Comparison of ENCODE assay signal across 1 cellular context in the genomic region with DNA sequence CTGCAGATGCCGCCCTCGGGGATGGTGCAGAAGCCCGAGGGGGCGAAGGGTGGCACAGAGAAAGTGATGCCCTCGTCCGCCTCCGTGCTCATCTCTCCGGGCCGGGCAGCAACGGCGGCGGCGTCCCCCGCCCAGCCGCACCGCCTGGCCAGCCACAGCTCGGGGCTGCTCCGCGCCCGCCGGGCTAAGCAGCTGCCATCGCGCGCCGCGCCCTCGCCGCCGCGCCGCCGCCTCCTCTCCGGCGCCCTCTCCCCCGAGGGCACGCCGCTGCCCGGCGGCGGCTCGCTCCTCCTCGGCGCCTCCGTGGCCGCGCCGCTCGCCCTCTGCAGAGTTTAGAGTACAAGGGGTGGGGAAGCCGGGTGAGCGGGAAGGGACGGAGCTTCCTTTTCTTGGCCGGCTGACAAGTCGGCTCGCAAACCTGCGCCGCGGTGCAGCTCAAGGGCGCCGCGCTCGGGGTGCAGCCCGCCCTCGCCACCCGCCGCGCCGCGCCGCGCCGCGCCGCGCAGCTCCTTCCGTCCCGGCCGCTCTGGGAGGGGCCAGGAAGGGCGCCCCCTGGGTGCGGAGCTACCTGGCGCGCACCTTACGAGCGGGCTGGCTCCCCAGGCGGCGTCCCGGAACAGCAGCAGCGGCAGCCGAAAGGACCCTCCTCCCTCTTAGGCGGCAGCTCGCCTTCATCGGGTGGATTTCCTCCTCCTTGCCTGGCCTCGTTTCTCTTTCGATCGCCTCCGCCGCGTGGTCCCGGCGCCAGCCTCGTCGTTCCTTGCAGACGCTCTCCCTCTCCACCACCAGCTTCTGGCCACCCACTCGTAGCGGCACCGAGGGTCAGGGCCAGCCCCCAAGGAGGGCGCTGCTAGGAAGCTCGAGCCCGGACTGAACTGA.
TF ChIP-seq lines count a peak whose summit lies in the region.

A gene with protein sequence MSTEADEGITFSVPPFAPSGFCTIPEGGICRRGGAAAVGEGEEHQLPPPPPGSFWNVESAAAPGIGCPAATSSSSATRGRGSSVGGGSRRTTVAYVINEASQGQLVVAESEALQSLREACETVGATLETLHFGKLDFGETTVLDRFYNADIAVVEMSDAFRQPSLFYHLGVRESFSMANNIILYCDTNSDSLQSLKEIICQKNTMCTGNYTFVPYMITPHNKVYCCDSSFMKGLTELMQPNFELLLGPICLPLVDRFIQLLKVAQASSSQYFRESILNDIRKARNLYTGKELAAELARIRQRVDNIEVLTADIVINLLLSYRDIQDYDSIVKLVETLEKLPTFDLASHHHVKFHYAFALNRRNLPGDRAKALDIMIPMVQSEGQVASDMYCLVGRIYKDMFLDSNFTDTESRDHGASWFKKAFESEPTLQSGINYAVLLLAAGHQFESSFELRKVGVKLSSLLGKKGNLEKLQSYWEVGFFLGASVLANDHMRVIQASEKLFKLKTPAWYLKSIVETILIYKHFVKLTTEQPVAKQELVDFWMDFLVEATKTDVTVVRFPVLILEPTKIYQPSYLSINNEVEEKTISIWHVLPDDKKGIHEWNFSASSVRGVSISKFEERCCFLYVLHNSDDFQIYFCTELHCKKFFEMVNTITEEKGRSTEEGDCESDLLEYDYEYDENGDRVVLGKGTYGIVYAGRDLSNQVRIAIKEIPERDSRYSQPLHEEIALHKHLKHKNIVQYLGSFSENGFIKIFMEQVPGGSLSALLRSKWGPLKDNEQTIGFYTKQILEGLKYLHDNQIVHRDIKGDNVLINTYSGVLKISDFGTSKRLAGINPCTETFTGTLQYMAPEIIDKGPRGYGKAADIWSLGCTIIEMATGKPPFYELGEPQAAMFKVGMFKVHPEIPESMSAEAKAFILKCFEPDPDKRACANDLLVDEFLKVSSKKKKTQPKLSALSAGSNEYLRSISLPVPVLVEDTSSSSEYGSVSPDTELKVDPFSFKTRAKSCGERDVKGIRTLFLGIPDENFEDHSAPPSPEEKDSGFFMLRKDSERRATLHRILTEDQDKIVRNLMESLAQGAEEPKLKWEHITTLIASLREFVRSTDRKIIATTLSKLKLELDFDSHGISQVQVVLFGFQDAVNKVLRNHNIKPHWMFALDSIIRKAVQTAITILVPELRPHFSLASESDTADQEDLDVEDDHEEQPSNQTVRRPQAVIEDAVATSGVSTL (N-terminal part only) (minus strand): TSS at position 412 of the 879 bp plus-strand sequence. CDS start 320 bp downstream, at position 92.

TF ChIP-seq in GM12878, 131 proteins besides CTCF, POLR2A, EP300 and RAD21 (continued from another document and continues in another):
- TF ChIP-seq, protein P1, sequence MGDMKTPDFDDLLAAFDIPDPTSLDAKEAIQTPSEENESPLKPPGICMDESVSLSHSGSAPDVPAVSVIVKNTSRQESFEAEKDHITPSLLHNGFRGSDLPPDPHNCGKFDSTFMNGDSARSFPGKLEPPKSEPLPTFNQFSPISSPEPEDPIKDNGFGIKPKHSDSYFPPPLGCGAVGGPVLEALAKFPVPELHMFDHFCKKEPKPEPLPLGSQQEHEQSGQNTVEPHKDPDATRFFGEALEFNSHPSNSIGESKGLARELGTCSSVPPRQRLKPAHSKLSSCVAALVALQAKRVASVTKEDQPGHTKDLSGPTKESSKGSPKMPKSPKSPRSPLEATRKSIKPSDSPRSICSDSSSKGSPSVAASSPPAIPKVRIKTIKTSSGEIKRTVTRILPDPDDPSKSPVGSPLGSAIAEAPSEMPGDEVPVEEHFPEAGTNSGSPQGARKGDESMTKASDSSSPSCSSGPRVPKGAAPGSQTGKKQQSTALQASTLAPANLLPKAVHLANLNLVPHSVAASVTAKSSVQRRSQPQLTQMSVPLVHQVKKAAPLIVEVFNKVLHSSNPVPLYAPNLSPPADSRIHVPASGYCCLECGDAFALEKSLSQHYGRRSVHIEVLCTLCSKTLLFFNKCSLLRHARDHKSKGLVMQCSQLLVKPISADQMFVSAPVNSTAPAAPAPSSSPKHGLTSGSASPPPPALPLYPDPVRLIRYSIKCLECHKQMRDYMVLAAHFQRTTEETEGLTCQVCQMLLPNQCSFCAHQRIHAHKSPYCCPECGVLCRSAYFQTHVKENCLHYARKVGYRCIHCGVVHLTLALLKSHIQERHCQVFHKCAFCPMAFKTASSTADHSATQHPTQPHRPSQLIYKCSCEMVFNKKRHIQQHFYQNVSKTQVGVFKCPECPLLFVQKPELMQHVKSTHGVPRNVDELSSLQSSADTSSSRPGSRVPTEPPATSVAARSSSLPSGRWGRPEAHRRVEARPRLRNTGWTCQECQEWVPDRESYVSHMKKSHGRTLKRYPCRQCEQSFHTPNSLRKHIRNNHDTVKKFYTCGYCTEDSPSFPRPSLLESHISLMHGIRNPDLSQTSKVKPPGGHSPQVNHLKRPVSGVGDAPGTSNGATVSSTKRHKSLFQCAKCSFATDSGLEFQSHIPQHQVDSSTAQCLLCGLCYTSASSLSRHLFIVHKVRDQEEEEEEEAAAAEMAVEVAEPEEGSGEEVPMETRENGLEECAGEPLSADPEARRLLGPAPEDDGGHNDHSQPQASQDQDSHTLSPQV (IDR thresholded peaks at IDR 0.05), result peak; percentile 90
- peak; percentile 40 for TF ChIP-seq RELA (IDR thresholded peaks at IDR 0.05; ENCODE audit: borderline replicate concordance, partially characterized antibody)
- TF ChIP-seq POLR2AphosphoS2 (IDR thresholded peaks at IDR 0.05; ENCODE audit: low read depth, low read length), result peak; percentile 57; the same call in 1 of the 2 replicates
- no peak for TF ChIP-seq ETV6 (conservative IDR thresholded peaks at IDR 0.05 in 1 of 2, IDR thresholded peaks at IDR 0.05 in 1 of 2; ENCODE audit: borderline replicate concordance in 1 of 2, low read depth in 1 of 2)
- no peak for TF ChIP-seq KAT2A (conservative IDR thresholded peaks at IDR 0.05; ENCODE audit: control insufficient read depth, low read depth, low read length)
- no peak for TF ChIP-seq MYC (IDR thresholded peaks at IDR 0.05; ENCODE audit: insufficient read depth, insufficient read length, insufficient replicate concordance, low read length, severe bottlenecking)
- no peak for TF ChIP-seq ZBTB11 (CRISPR knock-in tag; IDR thresholded peaks at IDR 0.05)
- TF ChIP-seq CBX3 (IDR thresholded peaks at IDR 0.05; ENCODE audit: borderline replicate concordance, low read depth), result no peak
- TF ChIP-seq PAX8 (IDR thresholded peaks at IDR 0.05), result no peak
- TF ChIP-seq CEBPZ (IDR thresholded peaks at IDR 0.05; ENCODE audit: low read depth, low read length), result no peak
- TF ChIP-seq BMI1 (IDR thresholded peaks at IDR 0.05; ENCODE audit: borderline replicate concordance), result no peak
- TF ChIP-seq TCF12 (IDR thresholded peaks at IDR 0.05; ENCODE audit: low read depth, low read length), result 0 out of 2 replicates have a peak, but pooled peaks have one; percentile 16
- peak; percentile 69 for TF ChIP-seq MXI1 (IDR thresholded peaks at IDR 0.05; ENCODE audit: low read depth, low read length)
- peak; percentile 71 for TF ChIP-seq NKRF (conservative IDR thresholded peaks at IDR 0.05)
- peak; percentile 41 to 47; a peak in 3 of 4 replicates for TF ChIP-seq IKZF2 (IDR thresholded peaks at IDR 0.05)
- no peak for TF ChIP-seq KLF5 (IDR thresholded peaks at IDR 0.05; ENCODE audit: partially characterized antibody)
- TF ChIP-seq RUNX3 (IDR thresholded peaks at IDR 0.05; ENCODE audit: low read length), result peak; percentile 23
- TF ChIP-seq ZNF24 (IDR thresholded peaks at IDR 0.05), result peak; percentile 82
- TF ChIP-seq BRCA1 (IDR thresholded peaks at IDR 0.05; ENCODE audit: low read depth, low read length), result no peak
- TF ChIP-seq SMC3 (IDR thresholded peaks at IDR 0.05; ENCODE audit: borderline replicate concordance, low read length), result peak; percentile 54; the same call in 1 of the 2 replicates
- TF ChIP-seq, protein P2, sequence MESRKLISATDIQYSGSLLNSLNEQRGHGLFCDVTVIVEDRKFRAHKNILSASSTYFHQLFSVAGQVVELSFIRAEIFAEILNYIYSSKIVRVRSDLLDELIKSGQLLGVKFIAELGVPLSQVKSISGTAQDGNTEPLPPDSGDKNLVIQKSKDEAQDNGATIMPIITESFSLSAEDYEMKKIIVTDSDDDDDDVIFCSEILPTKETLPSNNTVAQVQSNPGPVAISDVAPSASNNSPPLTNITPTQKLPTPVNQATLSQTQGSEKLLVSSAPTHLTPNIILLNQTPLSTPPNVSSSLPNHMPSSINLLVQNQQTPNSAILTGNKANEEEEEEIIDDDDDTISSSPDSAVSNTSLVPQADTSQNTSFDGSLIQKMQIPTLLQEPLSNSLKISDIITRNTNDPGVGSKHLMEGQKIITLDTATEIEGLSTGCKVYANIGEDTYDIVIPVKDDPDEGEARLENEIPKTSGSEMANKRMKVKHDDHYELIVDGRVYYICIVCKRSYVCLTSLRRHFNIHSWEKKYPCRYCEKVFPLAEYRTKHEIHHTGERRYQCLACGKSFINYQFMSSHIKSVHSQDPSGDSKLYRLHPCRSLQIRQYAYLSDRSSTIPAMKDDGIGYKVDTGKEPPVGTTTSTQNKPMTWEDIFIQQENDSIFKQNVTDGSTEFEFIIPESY (IDR thresholded peaks at IDR 0.05), result no peak
- TF ChIP-seq SIX5 (IDR thresholded peaks at IDR 0.05; ENCODE audit: low read depth, low read length, severe bottlenecking), result no peak
- TF ChIP-seq STAT1 (conservative IDR thresholded peaks at IDR 0.05), result no peak; the same call in 1 of the 2 replicates
- TF ChIP-seq TARDBP (IDR thresholded peaks at IDR 0.05; ENCODE audit: borderline replicate concordance), result no peak
- peak; percentile 78 for TF ChIP-seq DPF2 (IDR thresholded peaks at IDR 0.05)
- peak; percentile 75; the same call in 1 of the 2 replicates for TF ChIP-seq YY1 (IDR thresholded peaks at IDR 0.05; ENCODE audit: low read depth, low read length)
- peak; percentile 58 for TF ChIP-seq NR2F1 (conservative IDR thresholded peaks at IDR 0.05)
- TF ChIP-seq STAT3 (IDR thresholded peaks at IDR 0.05; ENCODE audit: low read depth, low read length), result no peak
- TF ChIP-seq SMAD5 (IDR thresholded peaks at IDR 0.05; ENCODE audit: low read depth), result no peak
- TF ChIP-seq, protein P3, sequence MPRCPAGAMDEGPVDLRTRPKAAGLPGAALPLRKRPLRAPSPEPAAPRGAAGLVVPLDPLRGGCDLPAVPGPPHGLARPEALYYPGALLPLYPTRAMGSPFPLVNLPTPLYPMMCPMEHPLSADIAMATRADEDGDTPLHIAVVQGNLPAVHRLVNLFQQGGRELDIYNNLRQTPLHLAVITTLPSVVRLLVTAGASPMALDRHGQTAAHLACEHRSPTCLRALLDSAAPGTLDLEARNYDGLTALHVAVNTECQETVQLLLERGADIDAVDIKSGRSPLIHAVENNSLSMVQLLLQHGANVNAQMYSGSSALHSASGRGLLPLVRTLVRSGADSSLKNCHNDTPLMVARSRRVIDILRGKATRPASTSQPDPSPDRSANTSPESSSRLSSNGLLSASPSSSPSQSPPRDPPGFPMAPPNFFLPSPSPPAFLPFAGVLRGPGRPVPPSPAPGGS (IDR thresholded peaks at IDR 0.05; ENCODE audit: borderline replicate concordance, insufficient read depth, low read depth, low read length, poor library complexity, severe bottlenecking), result peak; percentile 41
- TF ChIP-seq CREM (IDR thresholded peaks at IDR 0.05; ENCODE audit: low read depth), result peak; percentile 16; the same call in 1 of the 2 replicates
